In genomic region chr1:43979261-43979527, GRCh38 we compare ENCODE assay signal across 1 cellular context.
TF ChIP-seq lines count a peak whose summit lies in the region.

No MANE protein-coding gene starts in this region.

TF ChIP-seq in HepG2, 621 proteins besides CTCF, POLR2A, EP300 and RAD21:
- TF ChIP-seq ZNF841 (CRISPR knock-in tag; IDR thresholded peaks at IDR 0.05; ENCODE audit: borderline replicate concordance) (0 out of 2 replicates have a peak, but pooled peaks have one; percentile 34), PTBP1 (IDR thresholded peaks at IDR 0.05; ENCODE audit: low read depth, low read length, poor library complexity, severe bottlenecking) (no peak), PHF8 (CRISPR knock-in tag; IDR thresholded peaks at IDR 0.05) (peak; percentile 13; the same call in 1 of the 2 replicates), ETS1 (CRISPR knock-in tag; IDR thresholded peaks at IDR 0.05) (0 out of 2 replicates have a peak, but pooled peaks have one; percentile 38), SIX4 (CRISPR knock-in tag; IDR thresholded peaks at IDR 0.05) (no peak), PRDM15 (CRISPR knock-in tag; IDR thresholded peaks at IDR 0.05) (0 out of 2 replicates have a peak, but pooled peaks have one; percentile 7), POLR2G (IDR thresholded peaks at IDR 0.05; ENCODE audit: low read depth, low read length) (no peak), YEATS4 (CRISPR knock-in tag; IDR thresholded peaks at IDR 0.05; ENCODE audit: borderline replicate concordance) (peak; percentile 17), ZNF335 (CRISPR knock-in tag; IDR thresholded peaks at IDR 0.05) (0 out of 2 replicates have a peak, but pooled peaks have one; percentile 0), RBFOX2 (IDR thresholded peaks at IDR 0.05; ENCODE audit: low read depth, low read length) (peak; percentile 6; the same call in 1 of the 2 replicates), KMT2B (CRISPR knock-in tag; IDR thresholded peaks at IDR 0.05) (no peak), MED8 (CRISPR knock-in tag; IDR thresholded peaks at IDR 0.05; ENCODE audit: insufficient replicate concordance) (no peak)
TF ChIP-seq in HepG2: peak in this region for 7.
